ENCODE assay signal across 3 cellular contexts in genomic region chr4:154001187-154001586, GRCh38.
"Had no signal": no experiment of that assay in that cellular context is flagged by ENCODE, and none has a peak within 500 bp of the region (broad histone marks: within the 10 kb centered on the region; RNA-seq: fewer than 3 reads in every experiment).

No MANE protein-coding gene starts in this region.

- ATAC-seq: GM12878 had no signal

- DNase-seq: GDM1, GF-D8 had no signal

- H3K4me3 ChIP-seq: GM12878 had no signal
